ENCODE assay signal across 9 cellular contexts in the genomic region with DNA sequence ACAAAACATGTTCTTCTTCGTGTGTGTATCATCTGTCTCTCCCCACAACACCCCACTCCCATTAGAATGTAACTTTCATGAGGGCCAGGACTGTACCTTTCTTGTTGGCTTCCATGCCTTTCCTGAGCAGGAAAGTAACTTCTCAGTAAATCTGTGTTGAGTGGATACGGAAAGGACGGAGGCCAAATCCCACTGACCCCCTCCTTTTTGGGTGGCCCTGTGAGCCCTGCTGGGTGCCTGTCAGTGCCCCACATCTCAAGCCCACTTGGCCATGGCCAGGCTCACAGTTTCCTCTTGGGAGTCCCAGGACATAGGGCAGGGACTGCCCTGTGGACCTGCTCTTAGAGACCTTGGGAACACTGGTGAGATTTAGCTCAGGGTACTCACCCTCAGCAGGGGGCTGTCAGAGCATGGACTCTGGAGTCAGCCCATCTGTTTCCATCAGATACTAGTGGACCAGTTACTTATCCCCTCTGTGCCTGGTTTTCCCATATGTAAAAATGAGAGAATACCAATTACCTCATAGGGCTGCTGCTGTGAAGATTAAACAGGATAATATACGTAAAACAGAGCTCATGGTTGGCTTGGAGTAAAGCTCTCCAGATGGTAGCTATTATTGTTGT. TPM values are rescaled to one million over a fixed set of nuclear protein-coding genes. Genes with fewer than 3 reads are reported as not detected.
DNase-seq lines count a peak whose midpoint lies in the region; ATAC-seq and TF ChIP-seq lines count a peak whose summit lies in the region.
"Had no signal": no experiment of that assay in that cellular context is flagged by ENCODE, and none has a peak within 500 bp of the region (broad histone marks: within the 10 kb centered on the region; RNA-seq: fewer than 3 reads in every experiment).

No MANE protein-coding gene starts in this region.

- H3K27ac Mint-ChIP-seq in T-helper 2 cell treated with Interferon-gamma antibody and Interleukin-4, amounts not matched to agents 5 μg/mL and 100 μg/mL, for 36 hours: peak overlapping the region; percentile 60
- H3K27ac Mint-ChIP-seq in stimulated activated naive CD8-positive, alpha-beta T cell treated with anti-CD3 and anti-CD28 coated beads, Interleukin-15, amount 100 ng/mL, for 72 hours: no peak overlapping the region

- H3K9me3 Mint-ChIP-seq in T-helper 2 cell treated with Interferon-gamma antibody and Interleukin-4, amounts not matched to agents 5 μg/mL and 100 μg/mL, for 36 hours: no peaks in the 10 kb centered on the region
- no peaks in the 10 kb centered on the region for H3K9me3 Mint-ChIP-seq in stimulated activated naive CD8-positive, alpha-beta T cell treated with anti-CD3 and anti-CD28 coated beads, Interleukin-15, amount 100 ng/mL, for 72 hours

- H3K4me3 Mint-ChIP-seq in T-helper 2 cell treated with Interferon-gamma antibody and Interleukin-4, amounts not matched to agents 5 μg/mL and 100 μg/mL, for 36 hours: peak overlapping the region; percentile 85
- H3K4me3 Mint-ChIP-seq in stimulated activated naive CD8-positive, alpha-beta T cell treated with anti-CD3 and anti-CD28 coated beads, Interleukin-15, amount 100 ng/mL, for 72 hours: peak overlapping the region; percentile 73 to 79

- peaks cover 13% of the 10 kb centered on the region for H3K4me1 Mint-ChIP-seq in T-helper 2 cell treated with Interferon-gamma antibody and Interleukin-4, amounts not matched to agents 5 μg/mL and 100 μg/mL, for 36 hours (ENCODE audit: low read depth)
- H3K4me1 Mint-ChIP-seq in stimulated activated naive CD8-positive, alpha-beta T cell treated with anti-CD3 and anti-CD28 coated beads, Interleukin-15, amount 100 ng/mL, for 72 hours: peaks cover 29% of the 10 kb centered on the region

- H3K27me3 Mint-ChIP-seq in T-helper 2 cell treated with Interferon-gamma antibody and Interleukin-4, amounts not matched to agents 5 μg/mL and 100 μg/mL, for 36 hours (ENCODE audit: low read depth): peaks cover 71% of the 10 kb centered on the region
- peaks cover 92% of the 10 kb centered on the region for H3K27me3 Mint-ChIP-seq in stimulated activated naive CD8-positive, alpha-beta T cell treated with anti-CD3 and anti-CD28 coated beads, Interleukin-15, amount 100 ng/mL, for 72 hours

- no peak for DNase-seq in T-helper 2 cell treated with Interferon-gamma antibody and Interleukin-4, amounts not matched to agents 5 μg/mL and 100 μg/mL, for 36 hours (ENCODE audit: low spot score)
- no peak for DNase-seq in T-helper 2 cell
- DNase-seq in fibroblast of villous mesenchyme (ENCODE audit: low read depth): no peak
- no peak for DNase-seq in stimulated activated naive CD8-positive, alpha-beta T cell treated with anti-CD3 and anti-CD28 coated beads, Interleukin-15, amount 100 ng/mL, for 72 hours
- DNase-seq in retina: no peak
- DNase-seq in NCI-H2029 (lab: John Stamatoyannopoulos, UW): no peak
- no peak for DNase-seq in cerebellar nuclear complex (lab: John Stamatoyannopoulos, UW)

- H3K4me3 ChIP-seq in fibroblast of villous mesenchyme (ENCODE audit: low read depth, low read length): peak overlapping the region; percentile 59

- peak; percentile 19; the same call in 2 of the 3 replicates for ATAC-seq in SK-N-SH treated with all-trans-retinoic acid at 6 μM for 48 hours
- no peak for ATAC-seq in stimulated activated naive CD8-positive, alpha-beta T cell treated with anti-CD3 and anti-CD28 coated beads, Interleukin-15, amount 100 ng/mL, for 72 hours
- ATAC-seq: HCT116 had no signal

- H3K36me3 Mint-ChIP-seq in T-helper 2 cell treated with Interferon-gamma antibody and Interleukin-4, amounts not matched to agents 5 μg/mL and 100 μg/mL, for 36 hours (ENCODE audit: low read depth): no peaks in the 10 kb centered on the region

- no peak for TF ChIP-seq CTCF in fibroblast of villous mesenchyme (IDR thresholded peaks at IDR 0.05; ENCODE audit: insufficient read depth, low read depth, low read length)

TF ChIP-seq in SK-N-SH treated with all-trans-retinoic acid at 6 μM for 48 hours, 23 proteins besides CTCF, POLR2A, EP300 and RAD21:
- TF ChIP-seq, protein P1, sequence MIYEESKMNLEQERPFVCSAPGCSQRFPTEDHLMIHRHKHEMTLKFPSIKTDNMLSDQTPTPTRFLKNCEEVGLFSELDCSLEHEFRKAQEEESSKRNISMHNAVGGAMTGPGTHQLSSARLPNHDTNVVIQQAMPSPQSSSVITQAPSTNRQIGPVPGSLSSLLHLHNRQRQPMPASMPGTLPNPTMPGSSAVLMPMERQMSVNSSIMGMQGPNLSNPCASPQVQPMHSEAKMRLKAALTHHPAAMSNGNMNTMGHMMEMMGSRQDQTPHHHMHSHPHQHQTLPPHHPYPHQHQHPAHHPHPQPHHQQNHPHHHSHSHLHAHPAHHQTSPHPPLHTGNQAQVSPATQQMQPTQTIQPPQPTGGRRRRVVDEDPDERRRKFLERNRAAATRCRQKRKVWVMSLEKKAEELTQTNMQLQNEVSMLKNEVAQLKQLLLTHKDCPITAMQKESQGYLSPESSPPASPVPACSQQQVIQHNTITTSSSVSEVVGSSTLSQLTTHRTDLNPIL (CRISPR knock-in tag; IDR thresholded peaks at IDR 0.05; ENCODE audit: low read depth): peak; percentile 24; the same call in 1 of the 2 replicates
- no peak for TF ChIP-seq ZNF8 (CRISPR knock-in tag; IDR thresholded peaks at IDR 0.05)
- no peak for TF ChIP-seq PATZ1 (CRISPR knock-in tag; IDR thresholded peaks at IDR 0.05; ENCODE audit: borderline replicate concordance)
- no peak for TF ChIP-seq ZFP30 (CRISPR knock-in tag; IDR thresholded peaks at IDR 0.05)
- TF ChIP-seq, protein P2, sequence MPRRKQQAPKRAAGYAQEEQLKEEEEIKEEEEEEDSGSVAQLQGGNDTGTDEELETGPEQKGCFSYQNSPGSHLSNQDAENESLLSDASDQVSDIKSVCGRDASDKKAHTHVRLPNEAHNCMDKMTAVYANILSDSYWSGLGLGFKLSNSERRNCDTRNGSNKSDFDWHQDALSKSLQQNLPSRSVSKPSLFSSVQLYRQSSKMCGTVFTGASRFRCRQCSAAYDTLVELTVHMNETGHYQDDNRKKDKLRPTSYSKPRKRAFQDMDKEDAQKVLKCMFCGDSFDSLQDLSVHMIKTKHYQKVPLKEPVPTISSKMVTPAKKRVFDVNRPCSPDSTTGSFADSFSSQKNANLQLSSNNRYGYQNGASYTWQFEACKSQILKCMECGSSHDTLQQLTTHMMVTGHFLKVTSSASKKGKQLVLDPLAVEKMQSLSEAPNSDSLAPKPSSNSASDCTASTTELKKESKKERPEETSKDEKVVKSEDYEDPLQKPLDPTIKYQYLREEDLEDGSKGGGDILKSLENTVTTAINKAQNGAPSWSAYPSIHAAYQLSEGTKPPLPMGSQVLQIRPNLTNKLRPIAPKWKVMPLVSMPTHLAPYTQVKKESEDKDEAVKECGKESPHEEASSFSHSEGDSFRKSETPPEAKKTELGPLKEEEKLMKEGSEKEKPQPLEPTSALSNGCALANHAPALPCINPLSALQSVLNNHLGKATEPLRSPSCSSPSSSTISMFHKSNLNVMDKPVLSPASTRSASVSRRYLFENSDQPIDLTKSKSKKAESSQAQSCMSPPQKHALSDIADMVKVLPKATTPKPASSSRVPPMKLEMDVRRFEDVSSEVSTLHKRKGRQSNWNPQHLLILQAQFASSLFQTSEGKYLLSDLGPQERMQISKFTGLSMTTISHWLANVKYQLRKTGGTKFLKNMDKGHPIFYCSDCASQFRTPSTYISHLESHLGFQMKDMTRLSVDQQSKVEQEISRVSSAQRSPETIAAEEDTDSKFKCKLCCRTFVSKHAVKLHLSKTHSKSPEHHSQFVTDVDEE (CRISPR knock-in tag; IDR thresholded peaks at IDR 0.05): peak; percentile 62; the same call in 1 of the 2 replicates
- TF ChIP-seq TCF4 (CRISPR knock-in tag; IDR thresholded peaks at IDR 0.05; ENCODE audit: borderline replicate concordance): peak; percentile 95

RNA-seq across cellular contexts. Expression of gene C11orf96, which starts 1.1 kb away (rescaled TPM):
- total RNA-seq in fibroblast of villous mesenchyme: 13.2 and 17.3 TPM in 2 replicates
